In the genomic region with DNA sequence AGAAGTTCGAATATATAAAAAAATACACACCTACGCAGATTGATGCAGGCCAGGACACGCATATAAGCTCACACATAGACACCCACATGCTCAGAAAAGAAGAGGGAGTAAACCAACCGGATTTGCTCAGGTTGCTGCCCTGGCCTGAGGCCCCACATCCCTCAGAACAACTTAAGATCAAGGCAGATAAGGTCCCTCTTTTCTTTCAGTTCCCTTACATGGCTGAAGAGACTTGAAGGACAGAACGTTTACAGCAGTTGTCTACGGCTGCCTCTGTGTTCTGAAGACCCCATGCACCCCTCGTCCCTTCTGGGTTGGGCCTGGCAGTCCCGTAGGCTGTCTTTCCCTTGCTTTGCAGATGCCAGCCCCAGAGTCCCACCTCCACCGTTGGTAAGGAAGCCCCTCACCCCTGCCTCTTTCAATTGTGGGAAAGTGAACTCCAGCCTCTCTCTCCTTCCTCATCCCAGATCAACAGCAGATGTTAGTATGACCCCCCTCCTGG, we compare ENCODE assay signal across 11 cellular contexts. TPM values are rescaled to one million over a fixed set of nuclear protein-coding genes. Genes with fewer than 3 reads are reported as not detected.
DNase-seq lines count a peak whose midpoint lies in the region; ATAC-seq and TF ChIP-seq lines count a peak whose summit lies in the region.
"Had no signal": no experiment of that assay in that cellular context is flagged by ENCODE, and none has a peak within 500 bp of the region (broad histone marks: within the 10 kb centered on the region; RNA-seq: fewer than 3 reads in every experiment).

No MANE protein-coding gene starts in this region.

- TF ChIP-seq CTCF in GM12865 (IDR thresholded peaks at IDR 0.05; ENCODE audit: insufficient read depth, low read depth, low read length, missing control alignments) = no peak
- TF ChIP-seq CTCF in hepatocyte (IDR thresholded peaks at IDR 0.05; ENCODE audit: poor library complexity) = no peak

- H3K4me1 Mint-ChIP-seq in stimulated activated naive B cell treated with anti-CD40 and anti-IgM and Interleukin-4, amounts not matched to agents 10 μg/mL and 1 μg/mL and 100 μg/mL, for 72 hours = peaks cover 25 to 49% of the 10 kb centered on the region in 2 donors
- peaks cover 10% of the 10 kb centered on the region for H3K4me1 Mint-ChIP-seq in activated T-helper 2 cell treated with anti-CD3 and anti-CD28 coated beads, Interferon-gamma antibody, Interleukin-2, Interleukin-4, amounts not matched to agents 10 μg/mL and 5 μg/mL and 100 μg/mL, durations not matched to agents 14 hours and 24 hours and 36 hours (ENCODE audit: low read depth)

- H3K79me2 ChIP-seq in hepatocyte = peaks cover 4% of the 10 kb centered on the region

- H3K9me2 ChIP-seq in hepatocyte (replicated peaks; ENCODE audit: insufficient read depth) = no peaks in the 10 kb centered on the region

- no peak for ATAC-seq in stimulated activated naive B cell treated with anti-CD40 and anti-IgM and Interleukin-4, amounts not matched to agents 10 μg/mL and 1 μg/mL and 100 μg/mL, for 72 hours (replicated peaks)
- ATAC-seq in GM21526 (IDR thresholded peaks at IDR 0.05; ENCODE audit: low FRiP score, unreplicated experiment) (no peak), GM21447 (IDR thresholded peaks at IDR 0.05; ENCODE audit: unreplicated experiment) (no peak)

- peaks cover 4 to 13% of the 10 kb centered on the region in 2 donors for H3K27me3 Mint-ChIP-seq in stimulated activated naive B cell treated with anti-CD40 and anti-IgM and Interleukin-4, amounts not matched to agents 10 μg/mL and 1 μg/mL and 100 μg/mL, for 72 hours
- peaks cover 10% of the 10 kb centered on the region for H3K27me3 Mint-ChIP-seq in activated T-helper 2 cell treated with anti-CD3 and anti-CD28 coated beads, Interferon-gamma antibody, Interleukin-2, Interleukin-4, amounts not matched to agents 10 μg/mL and 5 μg/mL and 100 μg/mL, durations not matched to agents 14 hours and 24 hours and 36 hours (ENCODE audit: low read depth)

- no peaks in the 10 kb centered on the region for H3K36me3 ChIP-seq in hepatocyte (replicated peaks; ENCODE audit: insufficient read depth, low read depth)
- H3K36me3 ChIP-seq: cardiac muscle cell had no signal

- H3K4me1 ChIP-seq in hepatocyte (ENCODE audit: insufficient read depth) = peaks cover 12% of the 10 kb centered on the region

- no peak overlapping the region for H3K4me3 Mint-ChIP-seq in stimulated activated naive B cell treated with anti-CD40 and anti-IgM and Interleukin-4, amounts not matched to agents 10 μg/mL and 1 μg/mL and 100 μg/mL, for 72 hours
- H3K4me3 Mint-ChIP-seq in activated T-helper 2 cell treated with anti-CD3 and anti-CD28 coated beads, Interferon-gamma antibody, Interleukin-2, Interleukin-4, amounts not matched to agents 10 μg/mL and 5 μg/mL and 100 μg/mL, durations not matched to agents 14 hours and 24 hours and 36 hours (ENCODE audit: low read depth) = no peak overlapping the region

- H3K4me3 ChIP-seq in GM12865 (ENCODE audit: low read depth, low read length) (peak overlapping the region; percentile 38), hepatocyte (no peak overlapping the region)
- H3K4me3 ChIP-seq: cardiac muscle cell had no signal

- H3K27ac ChIP-seq in hepatocyte = peak overlapping the region; percentile 66
- H3K27ac ChIP-seq: C4-2B, cardiac muscle cell had no signal

- H3K9me3 ChIP-seq in hepatocyte (ENCODE audit: low read depth) = no peaks in the 10 kb centered on the region

- intact Hi-C loops in activated T-helper 2 cell treated with anti-CD3 and anti-CD28 coated beads, Interferon-gamma antibody, Interleukin-2, Interleukin-4, amounts not matched to agents 10 μg/mL and 5 μg/mL and 100 μg/mL, durations not matched to agents 14 hours and 24 hours and 36 hours (cut with micrococcal nuclease) = no loop called here

- DNase-seq in GM12865 (ENCODE audit: low read depth) = peak; percentile 19
- peak; percentile 20 for DNase-seq in NOMO-1 treated with dmso at 0.1 percent for 144 hours (lab: John Stamatoyannopoulos, UW; ENCODE audit: unreplicated experiment)
- DNase-seq in hepatocyte (ENCODE audit: low spot score) = no peak
- DNase-seq in stimulated activated naive B cell treated with anti-CD40 and anti-IgM and Interleukin-4, amounts not matched to agents 10 μg/mL and 1 μg/mL and 100 μg/mL, for 72 hours = no peak
- DNase-seq in activated T-helper 2 cell treated with anti-CD3 and anti-CD28 coated beads, Interferon-gamma antibody, Interleukin-2, Interleukin-4, amounts not matched to agents 10 μg/mL and 5 μg/mL and 100 μg/mL, durations not matched to agents 14 hours and 24 hours and 36 hours (ENCODE audit: low spot score) = no peak
- no peak for DNase-seq in NCI-H748 (lab: John Stamatoyannopoulos, UW; ENCODE audit: unreplicated experiment)
- DNase-seq: NCI-H345 had no signal

- H3K27ac Mint-ChIP-seq in stimulated activated naive B cell treated with anti-CD40 and anti-IgM and Interleukin-4, amounts not matched to agents 10 μg/mL and 1 μg/mL and 100 μg/mL, for 72 hours = peak overlapping the region; percentile 7
- no peak overlapping the region for H3K27ac Mint-ChIP-seq in activated T-helper 2 cell treated with anti-CD3 and anti-CD28 coated beads, Interferon-gamma antibody, Interleukin-2, Interleukin-4, amounts not matched to agents 10 μg/mL and 5 μg/mL and 100 μg/mL, durations not matched to agents 14 hours and 24 hours and 36 hours

- peak overlapping the region; percentile 44 for H2AFZ ChIP-seq in hepatocyte

- peaks cover 2% of the 10 kb centered on the region for H3K27me3 ChIP-seq in hepatocyte
- H3K27me3 ChIP-seq: cardiac muscle cell had no signal

- peaks cover 1 to 9% of the 10 kb centered on the region in 2 donors for H3K36me3 Mint-ChIP-seq in stimulated activated naive B cell treated with anti-CD40 and anti-IgM and Interleukin-4, amounts not matched to agents 10 μg/mL and 1 μg/mL and 100 μg/mL, for 72 hours
- H3K36me3 Mint-ChIP-seq in activated T-helper 2 cell treated with anti-CD3 and anti-CD28 coated beads, Interferon-gamma antibody, Interleukin-2, Interleukin-4, amounts not matched to agents 10 μg/mL and 5 μg/mL and 100 μg/mL, durations not matched to agents 14 hours and 24 hours and 36 hours (ENCODE audit: low read depth) = no peaks in the 10 kb centered on the region

- 51% methylated on average over 8 of the region's 9 CpGs for WGBS in hepatocyte (ENCODE audit: low lambda C conversion rate, missing lambda C conversion rate)

- H3K9me3 Mint-ChIP-seq in stimulated activated naive B cell treated with anti-CD40 and anti-IgM and Interleukin-4, amounts not matched to agents 10 μg/mL and 1 μg/mL and 100 μg/mL, for 72 hours = no peaks in the 10 kb centered on the region
- H3K9me3 Mint-ChIP-seq in activated T-helper 2 cell treated with anti-CD3 and anti-CD28 coated beads, Interferon-gamma antibody, Interleukin-2, Interleukin-4, amounts not matched to agents 10 μg/mL and 5 μg/mL and 100 μg/mL, durations not matched to agents 14 hours and 24 hours and 36 hours = no peaks in the 10 kb centered on the region

- no peaks in the 10 kb centered on the region for H4K20me1 ChIP-seq in hepatocyte (ENCODE audit: insufficient read depth, poor library complexity, severe bottlenecking)

- H3K4me2 ChIP-seq in hepatocyte = peak overlapping the region; percentile 54

RNA-seq across cellular contexts. Expression of gene NAGK, which starts 4.3 kb away (rescaled TPM):
- 76.1 and 103 TPM in 2 replicates for total RNA-seq in hepatocyte
- polyA plus RNA-seq in hepatocyte = 123 and 127 TPM in 2 replicates
- 59.3 and 62.4 TPM in 2 replicates for total RNA-seq in activated T-helper 2 cell treated with anti-CD3 and anti-CD28 coated beads, Interferon-gamma antibody, Interleukin-2, Interleukin-4, amounts not matched to agents 10 μg/mL and 5 μg/mL and 100 μg/mL, durations not matched to agents 14 hours and 24 hours and 36 hours

Comparison
In these comparisons a context has a peak if more than half of its experiments do, and no peak if none do; other contexts are left out.
1. DNase-seq: peak in GM12865 (single experiment) and NOMO-1 treated with dmso at 0.1 percent for 144 hours (single experiment); none in hepatocyte (single experiment), stimulated activated naive B cell treated with anti-CD40 and anti-IgM and Interleukin-4, amounts not matched to agents 10 μg/mL and 1 μg/mL and 100 μg/mL, for 72 hours (single experiment), activated T-helper 2 cell treated with anti-CD3 and anti-CD28 coated beads, Interferon-gamma antibody, Interleukin-2, Interleukin-4, amounts not matched to agents 10 μg/mL and 5 μg/mL and 100 μg/mL, durations not matched to agents 14 hours and 24 hours and 36 hours (single experiment) and NCI-H748 (single experiment).